27 cellular contexts compared by ENCODE assay signal in the genomic region with DNA sequence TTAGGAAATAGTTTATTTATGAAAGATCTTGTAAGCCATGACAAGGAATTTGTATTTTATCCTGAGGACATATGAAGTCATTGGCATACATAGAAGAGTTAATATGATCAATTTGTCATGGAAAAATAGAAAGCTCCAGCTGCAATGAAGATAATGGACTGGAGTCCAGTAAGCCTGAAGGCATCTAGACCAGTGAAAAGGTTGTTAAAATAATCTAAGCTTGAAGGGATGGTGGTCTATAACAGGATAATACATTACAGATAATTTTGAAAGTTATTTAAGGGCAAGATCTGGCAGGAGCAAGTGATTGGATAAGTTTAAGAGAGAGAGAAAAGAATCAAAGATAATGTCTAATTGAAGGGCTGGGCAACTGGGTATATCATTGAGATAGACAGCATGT.
"Had no signal": no experiment of that assay in that cellular context is flagged by ENCODE, and none has a peak within 500 bp of the region (broad histone marks: within the 10 kb centered on the region; RNA-seq: fewer than 3 reads in every experiment).

No MANE protein-coding gene starts in this region.

- H3K4me3 ChIP-seq: left lung, lower lobe of right lung, neural progenitor cell, ovary, right atrium auricular region, right lobe of liver, smooth muscle cell, tibial nerve, uterus had no signal

- DNase-seq: hippocampal formation; immature natural killer cell; kidney; left colon; left lung; lower lobe of right lung; naive thymus-derived CD8-positive, alpha-beta T cell; nephron progenitor cell; occipital lobe; ovary; right lobe of liver; stimulated activated CD4-positive, alpha-beta T cell treated with anti-CD3 and anti-CD28 coated beads, Interleukin-1b, Interleukin-23, amount 100 ng/mL, for 48 hours; stimulated activated CD4-positive, alpha-beta T cell treated with anti-CD3 and anti-CD28 coated beads, Interleukin-2, amount 100 ng/mL, for 48 hours; stimulated activated CD4-positive, alpha-beta T cell treated with anti-CD3 and anti-CD28 coated beads, Interleukin-4, amount 100 ng/mL, for 4 hours; stimulated activated CD8-positive, alpha-beta memory T cell treated with anti-CD3 and anti-CD28 coated beads, Interleukin-4, amount 100 ng/mL, for 48 hours; stimulated activated naive CD4-positive, alpha-beta T cell treated with Interleukin-2 at 50 U/mL for 16 hours; stimulated activated naive CD8-positive, alpha-beta T cell treated with anti-CD3 and anti-CD28 coated beads, Interleukin-15, amount 100 ng/mL, for 72 hours; substantia nigra; uterus had no signal

- H3K4me1 ChIP-seq: left lung, lower lobe of right lung, neural progenitor cell, right atrium auricular region, right lobe of liver, uterus had no signal

- H3K36me3 ChIP-seq: left lung, lower lobe of right lung, neural progenitor cell, neutrophil, ovary, right atrium auricular region, right lobe of liver, tibial nerve, uterus had no signal

- H3K4me3 Mint-ChIP-seq: immature natural killer cell; naive thymus-derived CD8-positive, alpha-beta T cell; nephron progenitor cell; neural progenitor cell; stimulated activated memory B cell treated with anti-CD40 and anti-IgM and Interleukin-4, amounts not matched to agents 10 μg/mL and 1 μg/mL and 100 μg/mL, for 72 hours; stimulated activated naive CD8-positive, alpha-beta T cell treated with anti-CD3 and anti-CD28 coated beads, Interleukin-15, amount 100 ng/mL, for 72 hours; type B pancreatic cell had no signal

- H3K36me3 Mint-ChIP-seq: immature natural killer cell; naive thymus-derived CD8-positive, alpha-beta T cell; neural progenitor cell; stimulated activated memory B cell treated with anti-CD40 and anti-IgM and Interleukin-4, amounts not matched to agents 10 μg/mL and 1 μg/mL and 100 μg/mL, for 72 hours; type B pancreatic cell had no signal

- H3K9me3 ChIP-seq: left lung, lower lobe of right lung, neutrophil, ovary, right atrium auricular region, right lobe of liver, tibial nerve, uterus had no signal

- H3K27ac Mint-ChIP-seq: immature natural killer cell; naive thymus-derived CD8-positive, alpha-beta T cell; neural progenitor cell; progenitor cell of endocrine pancreas; stimulated activated memory B cell treated with anti-CD40 and anti-IgM and Interleukin-4, amounts not matched to agents 10 μg/mL and 1 μg/mL and 100 μg/mL, for 72 hours; stimulated activated naive CD8-positive, alpha-beta T cell treated with anti-CD3 and anti-CD28 coated beads, Interleukin-15, amount 100 ng/mL, for 72 hours; type B pancreatic cell had no signal

- H3K27me3 ChIP-seq: left lung, neural progenitor cell, neutrophil, ovary, right atrium auricular region, right lobe of liver, tibial nerve, uterus had no signal

- H3K4me1 Mint-ChIP-seq: immature natural killer cell; naive thymus-derived CD8-positive, alpha-beta T cell; stimulated activated memory B cell treated with anti-CD40 and anti-IgM and Interleukin-4, amounts not matched to agents 10 μg/mL and 1 μg/mL and 100 μg/mL, for 72 hours; stimulated activated naive CD8-positive, alpha-beta T cell treated with anti-CD3 and anti-CD28 coated beads, Interleukin-15, amount 100 ng/mL, for 72 hours had no signal

- H3K27me3 Mint-ChIP-seq: progenitor cell of endocrine pancreas; stimulated activated memory B cell treated with anti-CD40 and anti-IgM and Interleukin-4, amounts not matched to agents 10 μg/mL and 1 μg/mL and 100 μg/mL, for 72 hours; type B pancreatic cell had no signal

- H3K27ac ChIP-seq: left lung, lower lobe of right lung, neural progenitor cell, neutrophil, ovary, right atrium auricular region, right lobe of liver, tibial nerve, uterus had no signal

- H3K9me3 Mint-ChIP-seq: type B pancreatic cell had no signal

- ATAC-seq: left colon; left lung; lower lobe of right lung; naive thymus-derived CD8-positive, alpha-beta T cell; stimulated activated memory B cell treated with anti-CD40 and anti-IgM and Interleukin-4, amounts not matched to agents 10 μg/mL and 1 μg/mL and 100 μg/mL, for 72 hours; stimulated activated naive CD8-positive, alpha-beta T cell treated with anti-CD3 and anti-CD28 coated beads, Interleukin-15, amount 100 ng/mL, for 72 hours had no signal
